ENCODE assay signal across 8 cellular contexts in the genomic region with DNA sequence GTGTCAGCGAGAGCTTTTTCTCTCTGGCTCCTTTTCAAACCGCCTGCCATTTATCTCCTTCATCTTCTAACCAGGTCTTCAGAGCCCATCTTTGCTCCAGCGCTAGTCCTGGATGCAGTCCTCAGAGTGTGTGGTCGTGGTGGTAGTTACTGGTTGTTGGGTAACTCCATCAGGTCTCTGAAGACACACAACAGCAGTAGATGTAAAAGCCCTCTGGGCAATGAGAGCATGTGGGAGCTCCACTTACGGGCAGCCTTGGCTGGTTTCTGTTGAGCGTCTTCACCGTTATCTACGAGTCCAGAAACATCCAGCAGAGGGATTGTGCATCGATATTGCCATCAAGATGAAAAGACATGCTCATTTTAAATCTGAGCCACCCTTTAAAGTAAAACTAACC.
A peak's percentile ranks its signal among the peaks of the same experiment; 100 is the strongest.
DNase-seq lines count a peak whose midpoint lies in the region; ATAC-seq and TF ChIP-seq lines count a peak whose summit lies in the region.

No MANE protein-coding gene starts in this region.

- H3K9ac ChIP-seq in SU-DHL-6 (ENCODE audit: low read length): no peak overlapping the region

- no peak for TF ChIP-seq CTCF in SU-DHL-6 (IDR thresholded peaks at IDR 0.05; ENCODE audit: insufficient read depth, low read length, poor library complexity, severe bottlenecking)

- H3K27ac ChIP-seq in SU-DHL-6 (ENCODE audit: low read depth, low read length): no peak overlapping the region

- peak overlapping the region; percentile 37 for H3K4me2 ChIP-seq in SU-DHL-6 (ENCODE audit: low read depth, low read length, poor library complexity, severe bottlenecking)

- no peaks in the 10 kb centered on the region for H3K9me2 ChIP-seq in SU-DHL-6 (replicated peaks; ENCODE audit: insufficient read depth, low read length)

- H3K27me3 ChIP-seq in SU-DHL-6 (ENCODE audit: low read length): no peaks in the 10 kb centered on the region

- H3K9me3 ChIP-seq in SU-DHL-6 (ENCODE audit: insufficient read depth, low read length): no peaks in the 10 kb centered on the region

- H3F3A ChIP-seq in SU-DHL-6 (ENCODE audit: insufficient read depth): no peaks in the 10 kb centered on the region

- no peaks in the 10 kb centered on the region for H4K20me1 ChIP-seq in SU-DHL-6 (ENCODE audit: low read depth, low read length)

- DNase-seq in activated effector memory CD4-positive, alpha-beta T cell treated with Interleukin-2 at 50 U/mL for 16 hours: peak; percentile 22
- DNase-seq in activated effector memory CD4-positive, alpha-beta T cell treated with anti-CD3 and anti-CD28 coated beads, Interleukin-2, amount 50 U/mL, for 16 hours: no peak
- peak; percentile 49 for DNase-seq in germinal center (ENCODE audit: low spot score)
- no peak for DNase-seq in NCI-H2171 treated with DMSO at 0.1 percent for 48 hours (lab: John Stamatoyannopoulos, UW)
- DNase-seq in AG08395 (ENCODE audit: low spot score): no peak
- no peak for DNase-seq in HPDE6-E6E7 (ENCODE audit: extremely low spot score)

- no peak overlapping the region for H2AFZ ChIP-seq in SU-DHL-6 (ENCODE audit: low read depth, low read length, severe bottlenecking)

- no peak overlapping the region for H3K4me3 ChIP-seq in SU-DHL-6 (ENCODE audit: insufficient read depth, low read length, poor library complexity, severe bottlenecking)

- no peaks in the 10 kb centered on the region for H3K36me3 ChIP-seq in SU-DHL-6 (ENCODE audit: low read length)

- peak; percentile 9 for ATAC-seq in HG02798 (IDR thresholded peaks at IDR 0.05; ENCODE audit: poor library complexity, unreplicated experiment)

- H3K79me2 ChIP-seq in SU-DHL-6 (ENCODE audit: insufficient read depth, low read length): no peaks in the 10 kb centered on the region

Comparison
In these comparisons a context has a peak if more than half of its experiments do, and no peak if none do; other contexts are left out.
1. DNase-seq: peak in activated effector memory CD4-positive, alpha-beta T cell treated with Interleukin-2 at 50 U/mL for 16 hours (single experiment) and germinal center (single experiment); none in activated effector memory CD4-positive, alpha-beta T cell treated with anti-CD3 and anti-CD28 coated beads, Interleukin-2, amount 50 U/mL, for 16 hours (single experiment), NCI-H2171 treated with DMSO at 0.1 percent for 48 hours (single experiment), AG08395 (single experiment) and HPDE6-E6E7 (single experiment).